In genomic region chr9:76434897-76435296, GRCh38 we compare ENCODE assay signal across 1 cellular context.
A peak's percentile ranks its signal among the peaks of the same experiment; 100 is the strongest.
TF ChIP-seq lines count a peak whose summit lies in the region.
"Not testable (repeated sequence)": the region's sequence is repeated elsewhere in the genome, so short reads cannot be mapped to it uniquely, and the experiment has no call there.

No MANE protein-coding gene starts in this region.

TF ChIP-seq in HepG2, 621 proteins besides CTCF, POLR2A, EP300 and RAD21 (continued from another document):
- peak; percentile 47; the same call in 1 of the 2 replicates for TF ChIP-seq HNF4G (IDR thresholded peaks at IDR 0.05; ENCODE audit: borderline replicate concordance, low read depth, low read length)
- not testable (repeated sequence) for TF ChIP-seq HNF4G (CRISPR knock-in tag; IDR thresholded peaks at IDR 0.05; ENCODE audit: borderline replicate concordance, low read depth); FOXP1 (IDR thresholded peaks at IDR 0.05); CREB1 (IDR thresholded peaks at IDR 0.05); SOX13 (IDR thresholded peaks at IDR 0.05); SOX6 (IDR thresholded peaks at IDR 0.05)
- peak; percentile 79 for TF ChIP-seq NR2F6 (IDR thresholded peaks at IDR 0.05)
- TF ChIP-seq NR2F6 (CRISPR knock-in tag; IDR thresholded peaks at IDR 0.05), result peak; percentile 71
- TF ChIP-seq TCF7 (IDR thresholded peaks at IDR 0.05; ENCODE audit: low read depth), result peak; percentile 72
- 0 out of 2 replicates have a peak, but pooled peaks have one; percentile 17 for TF ChIP-seq ELF3 (CRISPR knock-in tag; IDR thresholded peaks at IDR 0.05)
- TF ChIP-seq ARID5B (CRISPR knock-in tag; IDR thresholded peaks at IDR 0.05), result peak; percentile 76; the same call in 1 of the 2 replicates
- TF ChIP-seq FOXP1 (CRISPR knock-in tag; IDR thresholded peaks at IDR 0.05), result 0 out of 2 replicates have a peak, but pooled peaks have one; percentile 30
- TF ChIP-seq POGZ (CRISPR knock-in tag; IDR thresholded peaks at IDR 0.05), result peak; percentile 63
- peak; percentile 79; the same call in 1 of the 2 replicates for TF ChIP-seq SOX5 (CRISPR knock-in tag; IDR thresholded peaks at IDR 0.05; ENCODE audit: borderline replicate concordance)
- TF ChIP-seq, protein P1, sequence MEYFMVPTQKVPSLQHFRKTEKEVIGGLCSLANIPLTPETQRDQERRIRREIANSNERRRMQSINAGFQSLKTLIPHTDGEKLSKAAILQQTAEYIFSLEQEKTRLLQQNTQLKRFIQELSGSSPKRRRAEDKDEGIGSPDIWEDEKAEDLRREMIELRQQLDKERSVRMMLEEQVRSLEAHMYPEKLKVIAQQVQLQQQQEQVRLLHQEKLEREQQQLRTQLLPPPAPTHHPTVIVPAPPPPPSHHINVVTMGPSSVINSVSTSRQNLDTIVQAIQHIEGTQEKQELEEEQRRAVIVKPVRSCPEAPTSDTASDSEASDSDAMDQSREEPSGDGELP (IDR thresholded peaks at IDR 0.05; ENCODE audit: borderline replicate concordance, low read depth), result peak; percentile 44
- 0 out of 2 replicates have a peak, but pooled peaks have one; percentile 19 for TF ChIP-seq CREB1 (CRISPR knock-in tag; IDR thresholded peaks at IDR 0.05)
- 0 out of 2 replicates have a peak, but pooled peaks have one; percentile 23 for TF ChIP-seq NFIC (IDR thresholded peaks at IDR 0.05; ENCODE audit: low read length)
- 0 out of 2 replicates have a peak, but pooled peaks have one; percentile 20 for TF ChIP-seq MAX (IDR thresholded peaks at IDR 0.05)
- TF ChIP-seq, protein P2, sequence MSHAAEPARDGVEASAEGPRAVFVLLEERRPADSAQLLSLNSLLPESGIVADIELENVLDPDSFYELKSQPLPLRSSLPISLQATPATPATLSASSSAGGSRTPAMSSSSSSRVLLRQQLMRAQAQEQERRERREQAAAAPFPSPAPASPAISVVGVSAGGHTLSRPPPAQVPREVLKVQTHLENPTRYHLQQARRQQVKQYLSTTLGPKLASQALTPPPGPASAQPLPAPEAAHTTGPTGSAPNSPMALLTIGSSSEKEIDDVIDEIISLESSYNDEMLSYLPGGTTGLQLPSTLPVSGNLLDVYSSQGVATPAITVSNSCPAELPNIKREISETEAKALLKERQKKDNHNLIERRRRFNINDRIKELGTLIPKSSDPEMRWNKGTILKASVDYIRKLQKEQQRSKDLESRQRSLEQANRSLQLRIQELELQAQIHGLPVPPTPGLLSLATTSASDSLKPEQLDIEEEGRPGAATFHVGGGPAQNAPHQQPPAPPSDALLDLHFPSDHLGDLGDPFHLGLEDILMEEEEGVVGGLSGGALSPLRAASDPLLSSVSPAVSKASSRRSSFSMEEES (CRISPR knock-in tag; IDR thresholded peaks at IDR 0.05), result peak; percentile 66; the same call in 1 of the 2 replicates
- TF ChIP-seq SOX13 (CRISPR knock-in tag; conservative IDR thresholded peaks at IDR 0.05 in 1 of 2, IDR thresholded peaks at IDR 0.05 in 1 of 2), result peak in 1 of 2 experiments; percentile 74; a peak in 2 of 4 replicates
- TF ChIP-seq SOX6 (CRISPR knock-in tag; IDR thresholded peaks at IDR 0.05), result peak; percentile 66
- peak; percentile 46; the same call in 1 of the 2 replicates for TF ChIP-seq PAXIP1 (CRISPR knock-in tag; conservative IDR thresholded peaks at IDR 0.05)
- TF ChIP-seq NCOR1 (IDR thresholded peaks at IDR 0.05; ENCODE audit: borderline replicate concordance, low read length), result peak; percentile 91
- peak in 1 of 2 experiments; percentile 72; a peak in 2 of 4 replicates for TF ChIP-seq NR2F1 (CRISPR knock-in tag; IDR thresholded peaks at IDR 0.05)
- 0 out of 2 replicates have a peak, but pooled peaks have one; percentile 21 for TF ChIP-seq PPARG (CRISPR knock-in tag; conservative IDR thresholded peaks at IDR 0.05)
- TF ChIP-seq HNF4A (CRISPR knock-in tag; IDR thresholded peaks at IDR 0.05), result peak; percentile 83
- peak; percentile 79 for TF ChIP-seq MED1 (CRISPR knock-in tag; IDR thresholded peaks at IDR 0.05)
- peak; percentile 48; the same call in 1 of the 2 replicates for TF ChIP-seq RARA (CRISPR knock-in tag; IDR thresholded peaks at IDR 0.05)
- peak; percentile 46; the same call in 1 of the 2 replicates for TF ChIP-seq NR2C2 (CRISPR knock-in tag; IDR thresholded peaks at IDR 0.05; ENCODE audit: borderline replicate concordance)
- TF ChIP-seq FOXO1 (CRISPR knock-in tag; IDR thresholded peaks at IDR 0.05), result peak; percentile 23; the same call in 1 of the 2 replicates
- TF ChIP-seq, protein P3, sequence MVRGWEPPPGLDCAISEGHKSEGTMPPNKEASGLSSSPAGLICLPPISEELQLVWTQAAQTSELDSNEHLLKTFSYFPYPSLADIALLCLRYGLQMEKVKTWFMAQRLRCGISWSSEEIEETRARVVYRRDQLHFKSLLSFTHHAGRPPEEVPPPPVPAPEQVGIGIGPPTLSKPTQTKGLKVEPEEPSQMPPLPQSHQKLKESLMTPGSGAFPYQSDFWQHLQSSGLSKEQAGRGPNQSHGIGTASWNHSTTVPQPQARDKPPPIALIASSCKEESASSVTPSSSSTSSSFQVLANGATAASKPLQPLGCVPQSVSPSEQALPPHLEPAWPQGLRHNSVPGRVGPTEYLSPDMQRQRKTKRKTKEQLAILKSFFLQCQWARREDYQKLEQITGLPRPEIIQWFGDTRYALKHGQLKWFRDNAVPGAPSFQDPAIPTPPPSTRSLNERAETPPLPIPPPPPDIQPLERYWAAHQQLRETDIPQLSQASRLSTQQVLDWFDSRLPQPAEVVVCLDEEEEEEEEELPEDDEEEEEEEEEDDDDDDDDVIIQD (CRISPR knock-in tag; IDR thresholded peaks at IDR 0.05; ENCODE audit: low read depth), result peak; percentile 96; the same call in 1 of the 2 replicates
- peak; percentile 34; the same call in 1 of the 2 replicates for TF ChIP-seq NCOA2 (CRISPR knock-in tag; IDR thresholded peaks at IDR 0.05)
- peak; percentile 33; the same call in 1 of the 2 replicates for TF ChIP-seq GATAD2A (CRISPR knock-in tag; IDR thresholded peaks at IDR 0.05)
